24 cellular contexts compared by ENCODE assay signal in genomic region chr1:56462209-56462608, GRCh38.
"Had no signal": no experiment of that assay in that cellular context is flagged by ENCODE, and none has a peak within 500 bp of the region (broad histone marks: within the 10 kb centered on the region; RNA-seq: fewer than 3 reads in every experiment).

No MANE protein-coding gene starts in this region.

- H3K4me1 ChIP-seq: pancreas, psoas muscle, tibial artery had no signal

- ATAC-seq: left colon; left lung; mucosa of descending colon; naive thymus-derived CD4-positive, alpha-beta T cell; natural killer cell treated with Interleukin-12 subunit alpha and Interleukin-12 subunit beta and Interleukin-15 and Interleukin-18, amount 100 ng/mL, for 72 hours; pancreas; psoas muscle; sciatic nerve; upper lobe of right lung had no signal

- H3K27me3 ChIP-seq: left lung, pancreas, suprapubic skin, tibial artery, upper lobe of right lung had no signal

- H3K36me3 ChIP-seq: left lung, pancreas, suprapubic skin, thoracic aorta, tibial artery, upper lobe of right lung had no signal

- H3K9me3 ChIP-seq: left lung, mucosa of descending colon, pancreas, psoas muscle, suprapubic skin, thoracic aorta, tibial artery, upper lobe of right lung had no signal

- H3K27ac ChIP-seq: left lung, pancreas, psoas muscle, skin epidermis, suprapubic skin, thoracic aorta, tibial artery, upper lobe of right lung had no signal

- DNase-seq: hippocampal formation; kidney; left colon; left lung; midbrain; mucosa of descending colon; naive thymus-derived CD4-positive, alpha-beta T cell; nucleus accumbens; pancreas; psoas muscle; stimulated activated CD4-positive, alpha-beta T cell treated with anti-CD3 and anti-CD28 coated beads, Interleukin-12 subunit alpha, Interleukin-12 subunit beta, amount 100 ng/mL, for 4 hours; stimulated activated CD4-positive, alpha-beta T cell treated with anti-CD3 and anti-CD28 coated beads, Interleukin-15, amount 100 ng/mL, for 24 hours; stimulated activated CD4-positive, alpha-beta T cell treated with anti-CD3 and anti-CD28 coated beads, Interleukin-2, amount 100 ng/mL, for 24 hours; stimulated activated CD4-positive, alpha-beta T cell treated with anti-CD3 and anti-CD28 coated beads, Interleukin-4, amount 100 ng/mL, for 1 hour; stimulated activated naive CD4-positive, alpha-beta T cell; tibial artery; trophoblast cell; upper lobe of right lung had no signal

- H3K4me3 ChIP-seq: left lung, lung, mucosa of descending colon, pancreas, psoas muscle, skin epidermis, suprapubic skin, thoracic aorta, tibial artery, upper lobe of right lung had no signal
